Comparison of ENCODE assay signal across 12 cellular contexts in the genomic region with DNA sequence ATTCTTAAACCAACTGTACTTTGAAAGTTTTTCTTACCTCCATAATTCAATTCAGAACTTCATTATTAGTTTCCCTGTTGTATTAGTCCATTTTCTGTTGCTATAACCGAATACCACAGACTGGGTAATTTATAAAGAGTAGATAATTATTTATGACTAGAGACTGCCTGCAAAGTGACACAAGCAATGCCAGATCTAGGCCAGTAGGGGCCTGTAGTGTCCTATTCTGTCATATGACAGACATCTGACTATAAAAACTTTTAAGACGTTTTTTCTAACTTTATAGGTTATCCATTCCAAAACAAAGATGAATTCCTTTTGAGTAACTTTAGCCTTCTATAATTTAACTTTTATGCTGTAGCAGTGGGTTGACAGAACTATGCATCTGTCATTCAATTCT.
DNase-seq lines count a peak whose midpoint lies in the region; ATAC-seq and TF ChIP-seq lines count a peak whose summit lies in the region.
"Had no signal": no experiment of that assay in that cellular context is flagged by ENCODE, and none has a peak within 500 bp of the region (broad histone marks: within the 10 kb centered on the region; RNA-seq: fewer than 3 reads in every experiment).

No MANE protein-coding gene starts in this region.

- no peaks in the 10 kb centered on the region for H3K27me3 ChIP-seq in neural progenitor cell
- H3K27me3 ChIP-seq in left lung, result no peaks in the 10 kb centered on the region

- H4K20me1 ChIP-seq in neural progenitor cell (ENCODE audit: low read depth), result no peaks in the 10 kb centered on the region

- DNase-seq in DMS 273 (lab: John Stamatoyannopoulos, UW; ENCODE audit: unreplicated experiment) (peak; percentile 19), DMS 273 treated with DMSO at 0.1 percent for 48 hours (lab: John Stamatoyannopoulos, UW) (no peak), astrocyte of the cerebellum (ENCODE audit: low read depth) (no peak), neural progenitor cell (ENCODE audit: low spot score) (no peak), left lung (no peak), NCI-H128 (lab: John Stamatoyannopoulos, UW; ENCODE audit: unreplicated experiment) (no peak)
- no peak for DNase-seq in naive thymus-derived CD8-positive, alpha-beta T cell
- DNase-seq: 8988T; naive thymus-derived CD4-positive, alpha-beta T cell; NCI-H1092; stimulated activated CD4-positive, alpha-beta T cell treated with anti-CD3 and anti-CD28 coated beads, Interleukin-12 subunit alpha, Interleukin-12 subunit beta, amount 100 ng/mL, for 4 hours had no signal

- in situ Hi-C loops in astrocyte of the cerebellum (cut with HindIII; ENCODE audit: low sequenced_read_pairs), result no loop called here

- H3K36me3 Mint-ChIP-seq in neural progenitor cell, result no peaks in the 10 kb centered on the region
- no peaks in the 10 kb centered on the region for H3K36me3 Mint-ChIP-seq in naive thymus-derived CD8-positive, alpha-beta T cell
- H3K36me3 Mint-ChIP-seq: naive thymus-derived CD4-positive, alpha-beta T cell had no signal

- TF ChIP-seq CTCF in astrocyte of the cerebellum (IDR thresholded peaks at IDR 0.05; ENCODE audit: low read depth, low read length, missing control alignments) (peak; percentile 9), neural progenitor cell (IDR thresholded peaks at IDR 0.05) (peak; percentile 56), left lung (IDR thresholded peaks at IDR 0.05) (no peak)

- no peak overlapping the region for H3K27ac Mint-ChIP-seq in neural progenitor cell
- no peak overlapping the region for H3K27ac Mint-ChIP-seq in naive thymus-derived CD8-positive, alpha-beta T cell
- H3K27ac Mint-ChIP-seq: naive thymus-derived CD4-positive, alpha-beta T cell had no signal

- no peaks in the 10 kb centered on the region for H3K9me3 ChIP-seq in neural progenitor cell (ENCODE audit: low read depth)
- H3K9me3 ChIP-seq in left lung, result no peaks in the 10 kb centered on the region

- ATAC-seq in left lung, result no peak
- no peak for ATAC-seq in naive thymus-derived CD8-positive, alpha-beta T cell
- ATAC-seq: naive thymus-derived CD4-positive, alpha-beta T cell had no signal

- intact Hi-C loops in left lung (cut with DNase I), result no loop called here

- H3K27me3 Mint-ChIP-seq in neural progenitor cell (ENCODE audit: insufficient read depth, low read depth), result no peaks in the 10 kb centered on the region
- no peaks in the 10 kb centered on the region for H3K27me3 Mint-ChIP-seq in naive thymus-derived CD8-positive, alpha-beta T cell
- H3K27me3 Mint-ChIP-seq: naive thymus-derived CD4-positive, alpha-beta T cell had no signal

- H3K4me1 Mint-ChIP-seq in neural progenitor cell, result no peaks in the 10 kb centered on the region
- no peaks in the 10 kb centered on the region for H3K4me1 Mint-ChIP-seq in naive thymus-derived CD8-positive, alpha-beta T cell
- H3K4me1 Mint-ChIP-seq: naive thymus-derived CD4-positive, alpha-beta T cell had no signal

- H3K36me3 ChIP-seq in neural progenitor cell, result no peaks in the 10 kb centered on the region
- no peaks in the 10 kb centered on the region for H3K36me3 ChIP-seq in left lung

- peak overlapping the region; percentile 22 for H2AFZ ChIP-seq in neural progenitor cell (replicated peaks)

- TF ChIP-seq EP300 in Ishikawa (IDR thresholded peaks at IDR 0.05; ENCODE audit: borderline replicate concordance), result no peak

- no peak overlapping the region for H3K4me3 ChIP-seq in astrocyte of the cerebellum (ENCODE audit: low read depth, low read length)
- no peak overlapping the region for H3K4me3 ChIP-seq in neural progenitor cell
- H3K4me3 ChIP-seq in left lung, result no peak overlapping the region

- no peaks in the 10 kb centered on the region for H3F3A ChIP-seq in neural progenitor cell (ENCODE audit: low read depth)

- H3K9ac ChIP-seq in neural progenitor cell, result no peak overlapping the region

- no peak overlapping the region for H3K27ac ChIP-seq in neural progenitor cell
- no peak overlapping the region for H3K27ac ChIP-seq in left lung

- no peaks in the 10 kb centered on the region for H3K9me3 Mint-ChIP-seq in neural progenitor cell
- H3K9me3 Mint-ChIP-seq in naive thymus-derived CD8-positive, alpha-beta T cell, result peaks cover 0 to 14% (median 0%) of the 10 kb centered on the region in 9 donors

- no peak overlapping the region for H3K4me3 Mint-ChIP-seq in neural progenitor cell
- H3K4me3 Mint-ChIP-seq in naive thymus-derived CD8-positive, alpha-beta T cell, result no peak overlapping the region
- H3K4me3 Mint-ChIP-seq: naive thymus-derived CD4-positive, alpha-beta T cell had no signal

- POLR2A ChIA-PET in naive thymus-derived CD8-positive, alpha-beta T cell (lab: Charles Lee), result no interaction called here

- no peak overlapping the region for H3K4me2 ChIP-seq in neural progenitor cell

- H3K79me2 ChIP-seq in neural progenitor cell (ENCODE audit: low read depth), result no peaks in the 10 kb centered on the region

- TF ChIP-seq RAD21 in Ishikawa (IDR thresholded peaks at IDR 0.05; ENCODE audit: low read depth), result peak; percentile 44

- H3K4me1 ChIP-seq in neural progenitor cell (no peaks in the 10 kb centered on the region), left lung (no peaks in the 10 kb centered on the region)

TF ChIP-seq in Ishikawa, 13 proteins besides CTCF, POLR2A, EP300 and RAD21:
- no peak for TF ChIP-seq CEBPB (IDR thresholded peaks at IDR 0.05)

Comparison
In these comparisons a context has a peak if more than half of its experiments do, and no peak if none do; other contexts are left out.
1. CTCF ChIP-seq: peak in astrocyte of the cerebellum (single experiment) and neural progenitor cell (single experiment); none in left lung (0 of 2).